ENCODE assay signal across 9 cellular contexts in the genomic region with DNA sequence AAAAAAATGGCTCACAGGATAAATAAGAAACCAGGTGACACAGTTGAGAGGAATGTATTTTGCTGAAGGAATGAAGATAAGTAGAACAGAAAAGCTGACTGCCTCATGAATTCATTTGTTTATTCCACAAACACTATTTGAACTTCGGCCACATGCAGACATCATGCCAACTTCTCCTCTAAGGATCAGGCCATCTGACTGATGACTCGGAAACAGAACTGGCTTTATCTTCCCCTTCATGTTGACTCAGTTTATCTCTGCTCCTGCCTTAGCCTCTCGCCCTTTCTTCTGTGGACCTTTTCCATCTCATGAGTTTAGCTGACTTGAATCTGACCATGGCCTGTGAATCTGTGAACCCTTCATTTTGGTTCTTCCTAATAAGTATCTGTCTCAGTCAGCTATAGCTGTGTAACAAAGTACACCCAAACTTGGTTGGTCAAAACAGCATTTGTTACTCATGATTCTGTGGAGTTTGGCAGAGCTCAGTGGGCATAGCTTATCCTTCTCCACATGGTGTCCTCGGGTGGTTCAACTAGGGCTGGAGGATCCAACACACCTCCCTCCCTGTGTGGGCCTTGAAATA. TPM values are rescaled to one million over a fixed set of nuclear protein-coding genes. Genes with fewer than 3 reads are reported as not detected.
DNase-seq lines count a peak whose midpoint lies in the region; ATAC-seq and TF ChIP-seq lines count a peak whose summit lies in the region.
"Had no signal": no experiment of that assay in that cellular context is flagged by ENCODE, and none has a peak within 500 bp of the region (broad histone marks: within the 10 kb centered on the region; RNA-seq: fewer than 3 reads in every experiment).

No MANE protein-coding gene starts in this region.

- intact Hi-C loops in naive thymus-derived CD4-positive, alpha-beta T cell (cut with micrococcal nuclease) = loop anchor here (1.0 to 5.0 kb wide), 4 partner anchors 9 to 682 kb away; a partner anchor contains a TSS

- H3K27me3 ChIP-seq in CD4-positive, CD25-positive, alpha-beta regulatory T cell (ENCODE audit: control insufficient read depth, insufficient read depth, low read length) = no peaks in the 10 kb centered on the region
- no peaks in the 10 kb centered on the region for H3K27me3 ChIP-seq in naive thymus-derived CD4-positive, alpha-beta T cell (ENCODE audit: control insufficient read depth in 2 of 2, insufficient read depth in 2 of 2, low read length in 2 of 2)

- peaks cover 37% of the 10 kb centered on the region for H3K4me1 ChIP-seq in CD4-positive, CD25-positive, alpha-beta regulatory T cell (ENCODE audit: control insufficient read depth, insufficient read depth, low read length, poor library complexity, severe bottlenecking)
- H3K4me1 ChIP-seq in naive thymus-derived CD4-positive, alpha-beta T cell (ENCODE audit: control insufficient read depth in 2 of 2, insufficient read depth in 2 of 2, low read length in 2 of 2) = peaks cover 20 to 45% of the 10 kb centered on the region in 2 donors

- no peaks in the 10 kb centered on the region for H3K36me3 ChIP-seq in CD4-positive, CD25-positive, alpha-beta regulatory T cell (ENCODE audit: control insufficient read depth, insufficient read depth, low read length)
- no peaks in the 10 kb centered on the region for H3K36me3 ChIP-seq in naive thymus-derived CD4-positive, alpha-beta T cell (ENCODE audit: control insufficient read depth in 2 of 3, insufficient read depth in 3 of 3, low read length in 3 of 3)

- no peaks in the 10 kb centered on the region for H3K36me3 Mint-ChIP-seq in CD4-positive, CD25-positive, alpha-beta regulatory T cell
- H3K36me3 Mint-ChIP-seq in naive thymus-derived CD4-positive, alpha-beta T cell = peaks cover 0 to 16% (median 0%) of the 10 kb centered on the region in 5 donors

- H3K4me3 ChIP-seq in CD4-positive, CD25-positive, alpha-beta regulatory T cell (ENCODE audit: low read depth, low read length) = peak overlapping the region; percentile 72
- H3K4me3 ChIP-seq in choroid plexus epithelial cell (ENCODE audit: low read depth, low read length) = no peak overlapping the region
- no peak overlapping the region for H3K4me3 ChIP-seq in naive thymus-derived CD4-positive, alpha-beta T cell (ENCODE audit: low read length)

- CTCF ChIA-PET in naive thymus-derived CD4-positive, alpha-beta T cell (lab: Charles Lee) = interaction anchor here (0.8 to 3.7 kb wide), 3 partner anchors 8 to 174 kb away, joined by 5 to 25 read pairs (median 12); no protein-coding TSS in a partner anchor

- peaks cover 4% of the 10 kb centered on the region for H3K27me3 Mint-ChIP-seq in CD4-positive, CD25-positive, alpha-beta regulatory T cell
- no peaks in the 10 kb centered on the region for H3K27me3 Mint-ChIP-seq in naive thymus-derived CD4-positive, alpha-beta T cell

- peak overlapping the region; percentile 88 to 95 (median 92) for H3K27ac Mint-ChIP-seq in CD4-positive, CD25-positive, alpha-beta regulatory T cell
- peak overlapping the region; percentile 84 to 94 (median 88) for H3K27ac Mint-ChIP-seq in naive thymus-derived CD4-positive, alpha-beta T cell

- TF ChIP-seq CTCF in choroid plexus epithelial cell (conservative IDR thresholded peaks at IDR 0.05; ENCODE audit: low read depth, low read length) = no peak
- TF ChIP-seq CTCF in GM13977 (IDR thresholded peaks at IDR 0.05; ENCODE audit: extremely low read depth, insufficient read depth, missing control alignments) = no peak

- peaks cover 30 to 53% (median 34%) of the 10 kb centered on the region in 4 donors for H3K4me1 Mint-ChIP-seq in CD4-positive, CD25-positive, alpha-beta regulatory T cell
- H3K4me1 Mint-ChIP-seq in naive thymus-derived CD4-positive, alpha-beta T cell = peaks cover 24 to 64% (median 52%) of the 10 kb centered on the region in 7 donors

- H3K9me3 Mint-ChIP-seq in CD4-positive, CD25-positive, alpha-beta regulatory T cell = peaks cover 0 to 1% (median 0%) of the 10 kb centered on the region in 7 donors
- H3K9me3 Mint-ChIP-seq in naive thymus-derived CD4-positive, alpha-beta T cell = peaks cover 0 to 7% (median 0%) of the 10 kb centered on the region in 11 donors

- peak overlapping the region; percentile 71 for H3K27ac ChIP-seq in CD4-positive, CD25-positive, alpha-beta regulatory T cell (ENCODE audit: insufficient read depth, low read length, poor library complexity, severe bottlenecking)
- H3K27ac ChIP-seq in naive thymus-derived CD4-positive, alpha-beta T cell (ENCODE audit: low read depth, low read length) = peak overlapping the region; percentile 42

- no peak for ATAC-seq in CD4-positive, CD25-positive, alpha-beta regulatory T cell (ENCODE audit: low read depth in 2 of 2)
- ATAC-seq in naive thymus-derived CD4-positive, alpha-beta T cell = no peak
- ATAC-seq in GM18519 (IDR thresholded peaks at IDR 0.05; ENCODE audit: low FRiP score, unreplicated experiment) (no peak), HG03135 (IDR thresholded peaks at IDR 0.05; ENCODE audit: unreplicated experiment) (no peak), HG03342 (IDR thresholded peaks at IDR 0.05; ENCODE audit: unreplicated experiment) (no peak)

- POLR2A ChIA-PET in naive thymus-derived CD4-positive, alpha-beta T cell (lab: Charles Lee) = interaction anchor here (2.1 to 5.6 kb wide), 2 partner anchors 9 to 111 kb away, joined by 6 to 54 read pairs; a partner anchor contains a TSS

- in situ Hi-C loops in GM13977 (cut with MboI; ENCODE audit: low pct_unique_long_range_greater_than_20kb, low sequenced_read_pairs, unreplicated experiment) = no loop called here

- peak overlapping the region in 3 of 4 donors; percentile 74 to 85 (median 80) for H3K4me3 Mint-ChIP-seq in CD4-positive, CD25-positive, alpha-beta regulatory T cell
- peak overlapping the region in 9 of 10 donors; percentile 62 to 83 (median 77) for H3K4me3 Mint-ChIP-seq in naive thymus-derived CD4-positive, alpha-beta T cell

- no peaks in the 10 kb centered on the region for H3K9me3 ChIP-seq in CD4-positive, CD25-positive, alpha-beta regulatory T cell (ENCODE audit: control insufficient read depth in 2 of 2, low read length in 2 of 2)
- H3K9me3 ChIP-seq in naive thymus-derived CD4-positive, alpha-beta T cell (ENCODE audit: control insufficient read depth in 2 of 3, low read length in 3 of 3) = no peaks in the 10 kb centered on the region

- no peak for DNase-seq in CD4-positive, CD25-positive, alpha-beta regulatory T cell
- peak; percentile 87 for DNase-seq in M059J (ENCODE audit: low read depth)
- peak; percentile 90 for DNase-seq in choroid plexus epithelial cell (ENCODE audit: low read depth)
- no peak for DNase-seq in naive thymus-derived CD4-positive, alpha-beta T cell
- no peak for DNase-seq in GM13977 (ENCODE audit: low spot score)

RNA-seq across cellular contexts. Expression of a gene that starts 44.0 kb away (rescaled TPM):
- not detected for total RNA-seq in CD4-positive, CD25-positive, alpha-beta regulatory T cell
- not detected for polyA plus RNA-seq in CD4-positive, CD25-positive, alpha-beta regulatory T cell
- not detected in 2 replicates for total RNA-seq in M059J (2014; rRNA removed; shearing (Covaris generic))
- total RNA-seq in naive thymus-derived CD4-positive, alpha-beta T cell = not detected
- not detected for polyA plus RNA-seq in naive thymus-derived CD4-positive, alpha-beta T cell
- total RNA-seq: RPMI7951 had no signal

Comparison
In these comparisons a context has a peak if more than half of its experiments do, and no peak if none do; other contexts are left out.
1. DNase-seq: peak in M059J (single experiment) and choroid plexus epithelial cell (single experiment); none in CD4-positive, CD25-positive, alpha-beta regulatory T cell (0 of 3), naive thymus-derived CD4-positive, alpha-beta T cell (0 of 9) and GM13977 (single experiment).